Comparison of ENCODE assay signal across 1 cellular context in genomic region chr5:171387255-171387969, GRCh38.
A peak's percentile ranks its signal among the peaks of the same experiment; 100 is the strongest.
TF ChIP-seq lines count a peak whose summit lies in the region.

Gene NPM1 (plus strand): TSS chr5:171387849. CDS start chr5:171387949, 100 bp downstream.

TF ChIP-seq in HepG2, 621 proteins besides CTCF, POLR2A, EP300 and RAD21 (continued from another document and continues in another):
- TF ChIP-seq DZIP1 (CRISPR knock-in tag; IDR thresholded peaks at IDR 0.05) (no peak; the same call in 1 of the 2 replicates), CBX2 (IDR thresholded peaks at IDR 0.05; ENCODE audit: low read depth, low read length) (no peak), CBX2 (CRISPR knock-in tag; IDR thresholded peaks at IDR 0.05; ENCODE audit: low read depth) (no peak), HNRNPLL (IDR thresholded peaks at IDR 0.05; ENCODE audit: low read depth, low read length, poor library complexity, severe bottlenecking) (peak; percentile 87), ZNF788 (CRISPR knock-in tag; IDR thresholded peaks at IDR 0.05; ENCODE audit: borderline replicate concordance) (peak; percentile 95; the same call in 1 of the 2 replicates), ZBTB37 (CRISPR knock-in tag; IDR thresholded peaks at IDR 0.05) (no peak), ZNF710 (CRISPR knock-in tag; IDR thresholded peaks at IDR 0.05; ENCODE audit: borderline replicate concordance) (no peak; the same call in 1 of the 2 replicates), TFDP1 (CRISPR knock-in tag; IDR thresholded peaks at IDR 0.05; ENCODE audit: borderline replicate concordance) (peak; percentile 98), PHF20 (CRISPR knock-in tag; IDR thresholded peaks at IDR 0.05) (no peak; the same call in 1 of the 2 replicates), SKI (IDR thresholded peaks at IDR 0.05; ENCODE audit: partially characterized antibody) (no peak), PREB (CRISPR knock-in tag; IDR thresholded peaks at IDR 0.05) (no peak), BRD4 (CRISPR knock-in tag; IDR thresholded peaks at IDR 0.05) (peak; percentile 98), MEIS1 (CRISPR knock-in tag; IDR thresholded peaks at IDR 0.05; ENCODE audit: borderline replicate concordance) (no peak), ATF3 (CRISPR knock-in tag; IDR thresholded peaks at IDR 0.05) (0 out of 2 replicates have a peak, but pooled peaks have one; percentile 32), HDAC1 (CRISPR knock-in tag; IDR thresholded peaks at IDR 0.05) (peak; percentile 78; the same call in 1 of the 2 replicates), MED8 (CRISPR knock-in tag; IDR thresholded peaks at IDR 0.05; ENCODE audit: insufficient replicate concordance) (peak; percentile 57), ZNF781 (CRISPR knock-in tag; IDR thresholded peaks at IDR 0.05; ENCODE audit: borderline replicate concordance, not compliant biosample characterization) (peak; percentile 36), RERE (CRISPR knock-in tag; IDR thresholded peaks at IDR 0.05; ENCODE audit: low read depth) (peak; percentile 29; the same call in 1 of the 2 replicates), GTF2F1 (IDR thresholded peaks at IDR 0.05; ENCODE audit: low read length) (peak; percentile 87), ZBTB3 (CRISPR knock-in tag; IDR thresholded peaks at IDR 0.05; ENCODE audit: borderline replicate concordance, low read depth) (no peak), HMG20A (CRISPR knock-in tag; IDR thresholded peaks at IDR 0.05; ENCODE audit: borderline replicate concordance) (no peak), DNMT3B (CRISPR knock-in tag; conservative IDR thresholded peaks at IDR 0.05) (no peak), ZBTB1 (CRISPR knock-in tag; IDR thresholded peaks at IDR 0.05; ENCODE audit: borderline replicate concordance) (no peak), ZBTB7A (CRISPR knock-in tag; IDR thresholded peaks at IDR 0.05) (peak; percentile 48; the same call in 1 of the 2 replicates), GABPA (IDR thresholded peaks at IDR 0.05; ENCODE audit: low read depth, low read length) (no peak), GABPA (CRISPR knock-in tag; IDR thresholded peaks at IDR 0.05; ENCODE audit: low read depth) (peak; percentile 47), GPN1 (CRISPR knock-in tag; IDR thresholded peaks at IDR 0.05; ENCODE audit: borderline replicate concordance) (no peak), GATA4 (IDR thresholded peaks at IDR 0.05; ENCODE audit: borderline replicate concordance, low read depth) (0 out of 2 replicates have a peak, but pooled peaks have one; percentile 67), KLF11 (CRISPR knock-in tag; IDR thresholded peaks at IDR 0.05) (no peak), NFE2 (CRISPR knock-in tag; IDR thresholded peaks at IDR 0.05) (no peak), SETDB1 (CRISPR knock-in tag; IDR thresholded peaks at IDR 0.05; ENCODE audit: borderline replicate concordance) (no peak), ZNF256 (CRISPR knock-in tag; conservative IDR thresholded peaks at IDR 0.05) (0 out of 2 replicates have a peak, but pooled peaks have one; percentile 60), ZNF276 (CRISPR knock-in tag; IDR thresholded peaks at IDR 0.05; ENCODE audit: low read depth) (no peak), GPBP1L1 (CRISPR knock-in tag; IDR thresholded peaks at IDR 0.05) (no peak)
